Comparison of ENCODE assay signal across 33 cellular contexts in genomic region chr6:1560281-1561058, GRCh38. TPM values are rescaled to one million over a fixed set of nuclear protein-coding genes. Genes with fewer than 3 reads are reported as not detected.
"Had no signal": no experiment of that assay in that cellular context is flagged by ENCODE, and none has a peak within 500 bp of the region (broad histone marks: within the 10 kb centered on the region; RNA-seq: fewer than 3 reads in every experiment).

No MANE protein-coding gene starts in this region.

- H3K4me3 ChIP-seq: ascending aorta, breast epithelium, coronary artery, dorsolateral prefrontal cortex, gastrocnemius medialis, heart left ventricle had no signal

- ATAC-seq: activated CD4-positive, CD25-positive, alpha-beta regulatory T cell treated with anti-CD3 and anti-CD28 coated beads, Interleukin-2, amount 50 U/mL, for 24 hours; activated CD8-positive, alpha-beta T cell treated with anti-CD3 and anti-CD28 coated beads for 36 hours; activated naive CD4-positive, alpha-beta T cell treated with anti-CD3 and anti-CD28 coated beads, Interleukin-2, amount 50 U/mL, for 72 hours; activated T-cell treated with anti-CD3 and anti-CD28 coated beads, Interleukin-2, amount 50 U/mL, for 4 hours; gastrocnemius medialis; heart left ventricle; T-helper 17 cell had no signal

- H3K36me3 Mint-ChIP-seq: activated naive CD4-positive, alpha-beta T cell treated with anti-CD3 and anti-CD28 coated beads, Interleukin-2, amount 10 ng/mL, durations not matched to agents 7 days and 5 days; activated naive CD4-positive, alpha-beta T cell treated with anti-CD3 and anti-CD28 coated beads, Interleukin-2, amount 50 U/mL, for 72 hours; activated naive CD8-positive, alpha-beta T cell treated with anti-CD3 and anti-CD28 coated beads, Interleukin-2, amount 10 ng/mL, durations not matched to agents 7 days and 5 days; brain had no signal

- H3K27ac Mint-ChIP-seq: activated B cell treated with CpG ODN at 0.5 μM for 24 hours; activated CD8-positive, alpha-beta T cell treated with anti-CD3 and anti-CD28 coated beads for 36 hours; activated naive CD4-positive, alpha-beta T cell treated with anti-CD3 and anti-CD28 coated beads, Interleukin-2, amount 10 ng/mL, durations not matched to agents 7 days and 5 days; activated naive CD4-positive, alpha-beta T cell treated with anti-CD3 and anti-CD28 coated beads, Interleukin-2, amount 50 U/mL, for 72 hours; activated naive CD8-positive, alpha-beta T cell treated with anti-CD3 and anti-CD28 coated beads, Interleukin-2, amount 10 ng/mL, durations not matched to agents 7 days and 5 days; activated T-helper 1 cell treated with anti-CD3 and anti-CD28 coated beads, Interleukin-12 subunit alpha, Interleukin-12 subunit beta, Interleukin-2, Interleukin-4 antibody, amounts not matched to agents 30 ng/mL and 10 ng/mL and 1 ng/mL, durations not matched to agents 14 hours and 24 hours and 36 hours; activated T-helper 2 cell treated with anti-CD3 and anti-CD28 coated beads, Interferon-gamma antibody, Interleukin-2, Interleukin-4, amounts not matched to agents 10 μg/mL and 5 μg/mL and 100 μg/mL, durations not matched to agents 14 hours and 24 hours and 36 hours; dendritic cell treated with granulocyte-macrophage colony-stimulating factor and Interleukin-4, amounts not matched to agents 40 ng/mL and 50 ng/mL, for 4 days; T-helper 17 cell; T-helper 2 cell treated with Interferon-gamma antibody and Interleukin-4, amounts not matched to agents 5 μg/mL and 100 μg/mL, for 36 hours had no signal

- H3K27me3 ChIP-seq: ascending aorta, breast epithelium, dorsolateral prefrontal cortex, gastrocnemius medialis had no signal

- DNase-seq: activated B cell treated with CpG ODN at 0.5 μM for 24 hours; activated CD4-positive, alpha-beta T cell treated with anti-CD3 and anti-CD28 coated beads for 48 hours; activated CD4-positive, alpha-beta T cell treated with anti-CD3 and anti-CD28 coated beads, Interleukin-2, amount 50 U/mL, for 1 hour; activated CD4-positive, alpha-beta T cell treated with anti-CD3 and anti-CD28 coated beads, Interleukin-2, amount 50 U/mL, for 48 hours; activated CD8-positive, alpha-beta memory T cell treated with anti-CD3 and anti-CD28 coated beads for 24 hours; activated CD8-positive, alpha-beta T cell treated with anti-CD3 and anti-CD28 coated beads for 36 hours; activated gamma-delta T cell; activated naive CD4-positive, alpha-beta T cell; activated naive CD4-positive, alpha-beta T cell treated with anti-CD3 and anti-CD28 coated beads, Interleukin-2, amount 10 ng/mL, durations not matched to agents 7 days and 5 days; activated naive CD8-positive, alpha-beta T cell treated with anti-CD3 and anti-CD28 coated beads, Interleukin-2, amount 10 ng/mL, durations not matched to agents 7 days and 5 days; activated T-cell treated with anti-CD3 and anti-CD28 coated beads, Interleukin-2, amount 50 U/mL, for 4 hours; dorsolateral prefrontal cortex; effector memory CD4-positive, alpha-beta T cell; endodermal cell; foreskin fibroblast; gastrocnemius medialis; glutamatergic neuron; heart left ventricle; T-helper 1 cell; T-helper 17 cell; T1000; WERI-Rb-1 had no signal

- H3K4me1 Mint-ChIP-seq: activated B cell treated with CpG ODN at 0.5 μM for 24 hours; activated naive CD8-positive, alpha-beta T cell treated with anti-CD3 and anti-CD28 coated beads, Interleukin-2, amount 10 ng/mL, durations not matched to agents 7 days and 5 days; brain; central memory CD8-positive, alpha-beta T cell had no signal

- H3K27ac ChIP-seq: ascending aorta, breast epithelium, coronary artery, dorsolateral prefrontal cortex, gastrocnemius medialis, heart left ventricle, WERI-Rb-1 had no signal

- H3K4me3 Mint-ChIP-seq: activated B cell treated with CpG ODN at 0.5 μM for 24 hours; activated CD8-positive, alpha-beta T cell treated with anti-CD3 and anti-CD28 coated beads for 36 hours; activated naive CD4-positive, alpha-beta T cell treated with anti-CD3 and anti-CD28 coated beads, Interleukin-2, amount 10 ng/mL, durations not matched to agents 7 days and 5 days; activated naive CD8-positive, alpha-beta T cell treated with anti-CD3 and anti-CD28 coated beads, Interleukin-2, amount 10 ng/mL, durations not matched to agents 7 days and 5 days; activated T-cell treated with anti-CD3 and anti-CD28 coated beads, Interleukin-2, amount 50 U/mL, for 4 hours; activated T-helper 1 cell treated with anti-CD3 and anti-CD28 coated beads, Interleukin-12 subunit alpha, Interleukin-12 subunit beta, Interleukin-2, Interleukin-4 antibody, amounts not matched to agents 30 ng/mL and 10 ng/mL and 1 ng/mL, durations not matched to agents 14 hours and 24 hours and 36 hours; brain; central memory CD8-positive, alpha-beta T cell; dendritic cell treated with granulocyte-macrophage colony-stimulating factor and Interleukin-4, amounts not matched to agents 40 ng/mL and 50 ng/mL, for 4 days; endodermal cell; T-helper 17 cell; T-helper 2 cell treated with Interferon-gamma antibody and Interleukin-4, amounts not matched to agents 5 μg/mL and 100 μg/mL, for 36 hours had no signal

- H3K9me3 ChIP-seq: ascending aorta, breast epithelium, gastrocnemius medialis had no signal

- H3K4me1 ChIP-seq: ascending aorta, breast epithelium, heart left ventricle had no signal

- H3K9me3 Mint-ChIP-seq: activated B cell treated with CpG ODN at 0.5 μM for 24 hours; activated CD8-positive, alpha-beta T cell treated with anti-CD3 and anti-CD28 coated beads for 36 hours; activated naive CD4-positive, alpha-beta T cell treated with anti-CD3 and anti-CD28 coated beads, Interleukin-2, amount 10 ng/mL, durations not matched to agents 7 days and 5 days; activated naive CD8-positive, alpha-beta T cell treated with anti-CD3 and anti-CD28 coated beads, Interleukin-2, amount 10 ng/mL, durations not matched to agents 7 days and 5 days; activated T-cell treated with anti-CD3 and anti-CD28 coated beads, Interleukin-2, amount 50 U/mL, for 4 hours; activated T-helper 1 cell treated with anti-CD3 and anti-CD28 coated beads, Interleukin-12 subunit alpha, Interleukin-12 subunit beta, Interleukin-2, Interleukin-4 antibody, amounts not matched to agents 30 ng/mL and 10 ng/mL and 1 ng/mL, durations not matched to agents 14 hours and 24 hours and 36 hours; activated T-helper 2 cell treated with anti-CD3 and anti-CD28 coated beads, Interferon-gamma antibody, Interleukin-2, Interleukin-4, amounts not matched to agents 10 μg/mL and 5 μg/mL and 100 μg/mL, durations not matched to agents 14 hours and 24 hours and 36 hours; central memory CD8-positive, alpha-beta T cell; dendritic cell treated with granulocyte-macrophage colony-stimulating factor and Interleukin-4, amounts not matched to agents 40 ng/mL and 50 ng/mL, for 4 days; T-helper 2 cell treated with Interferon-gamma antibody and Interleukin-4, amounts not matched to agents 5 μg/mL and 100 μg/mL, for 36 hours had no signal

- H3K36me3 ChIP-seq: ascending aorta, breast epithelium, gastrocnemius medialis, heart left ventricle, WERI-Rb-1 had no signal

RNA-seq across cellular contexts. Expression of gene FOXC1, which starts 49.2 kb away (rescaled TPM):
- total RNA-seq: activated naive CD8-positive, alpha-beta T cell treated with anti-CD3 and anti-CD28 coated beads, Interleukin-2, amount 10 ng/mL, durations not matched to agents 7 days and 5 days had no signal
